ENCODE assay signal across 9 cellular contexts in the genomic region with DNA sequence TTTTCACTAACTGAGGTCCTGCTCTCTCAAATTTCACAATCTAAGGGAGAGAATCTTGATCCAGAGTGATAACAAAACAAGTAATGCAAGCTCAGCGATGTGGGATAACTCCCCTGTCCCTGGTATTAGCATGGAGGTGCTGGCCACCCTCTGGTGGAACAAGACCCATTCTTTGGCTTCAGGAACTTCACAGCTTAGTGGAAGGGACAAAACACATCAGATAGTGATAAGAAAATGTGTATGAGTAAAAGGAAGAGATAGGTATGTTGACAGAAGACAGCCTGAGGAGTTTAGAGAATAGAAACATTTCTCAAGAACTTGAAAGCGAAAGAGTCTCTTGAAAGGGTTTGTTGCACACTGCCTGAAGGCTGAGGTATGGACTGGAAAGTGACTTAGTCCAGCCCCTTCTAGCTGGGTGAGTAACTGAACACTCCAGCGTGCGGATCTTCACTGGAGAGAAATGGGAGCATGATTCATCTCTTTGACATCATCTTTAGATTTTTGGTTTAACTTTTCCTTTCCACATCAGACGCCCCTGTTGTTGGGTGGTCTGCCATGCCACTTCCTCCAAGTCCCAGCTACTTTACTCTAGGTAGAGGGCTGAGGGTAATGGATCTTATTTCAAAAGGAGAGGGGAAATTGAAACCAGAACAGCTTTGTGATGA. TPM values are rescaled to one million over a fixed set of nuclear protein-coding genes. Genes with fewer than 3 reads are reported as not detected.
DNase-seq lines count a peak whose midpoint lies in the region; ATAC-seq and TF ChIP-seq lines count a peak whose summit lies in the region.
"Had no signal": no experiment of that assay in that cellular context is flagged by ENCODE, and none has a peak within 500 bp of the region (broad histone marks: within the 10 kb centered on the region; RNA-seq: fewer than 3 reads in every experiment).

No MANE protein-coding gene starts in this region.

- no peaks in the 10 kb centered on the region for H3K36me3 Mint-ChIP-seq in natural killer cell

- peak overlapping the region; percentile 18 for H3K4me3 ChIP-seq in GM12865 (ENCODE audit: low read depth, low read length)

- peak; percentile 82 for ATAC-seq in GM21528 (IDR thresholded peaks at IDR 0.05; ENCODE audit: low FRiP score, unreplicated experiment)
- ATAC-seq in natural killer cell = no peak

- H3K4me1 Mint-ChIP-seq in natural killer cell = no peaks in the 10 kb centered on the region

- intact Hi-C loops in natural killer cell (cut with micrococcal nuclease) = no loop called here

- peaks cover 13 to 35% of the 10 kb centered on the region in 2 donors for H3K27me3 Mint-ChIP-seq in natural killer cell (ENCODE audit: low read depth in 2 of 2)

- H3K4me3 Mint-ChIP-seq in natural killer cell = no peak overlapping the region

- TF ChIP-seq CTCF in GM12865 (IDR thresholded peaks at IDR 0.05; ENCODE audit: insufficient read depth, low read depth, low read length, missing control alignments) (no peak), natural killer cell (IDR thresholded peaks at IDR 0.05) (no peak)

- DNase-seq in GM12865 (ENCODE audit: low read depth) = peak; percentile 80
- DNase-seq in RPMI8226 = peak; percentile 59
- DNase-seq in islet precursor cell = peak; percentile 82
- DNase-seq in NCI-H82 treated with DMSO at 0.1 percent for 48 hours (lab: John Stamatoyannopoulos, UW; ENCODE audit: unreplicated experiment) = no peak
- DNase-seq in SW 1271 (lab: John Stamatoyannopoulos, UW) = no peak
- no peak for DNase-seq in natural killer cell
- no peak for DNase-seq in NCI-H2171 treated with DMSO at 0.1 percent for 48 hours (lab: John Stamatoyannopoulos, UW)
- DNase-seq: activated CD4-positive, CD25-positive, alpha-beta regulatory T cell treated with anti-CD3 and anti-CD28 coated beads, Interleukin-2, amount 50 U/mL, for 72 hours had no signal

- no peaks in the 10 kb centered on the region for H3K9me3 Mint-ChIP-seq in natural killer cell

- no peak overlapping the region for H3K27ac Mint-ChIP-seq in natural killer cell

RNA-seq across cellular contexts. Expression of a gene that starts 25.4 kb away (rescaled TPM):
- 10 to 100 TPM in 2 of 3 donors, 1 to 10 TPM in 1; 8.7 to 11.4 (median 10.5) TPM for total RNA-seq in natural killer cell

Comparison
In these comparisons a context has a peak if more than half of its experiments do, and no peak if none do; other contexts are left out.
1. DNase-seq: peak in GM12865 (single experiment), RPMI8226 (single experiment) and islet precursor cell (single experiment); none in NCI-H82 treated with DMSO at 0.1 percent for 48 hours (single experiment), SW 1271 (0 of 2), natural killer cell (single experiment) and NCI-H2171 treated with DMSO at 0.1 percent for 48 hours (single experiment).